ENCODE assay signal across 19 cellular contexts in genomic region chr7:135481600-135481979, GRCh38. TPM values are rescaled to one million over a fixed set of nuclear protein-coding genes. Genes with fewer than 3 reads are reported as not detected.
A peak's percentile ranks its signal among the peaks of the same experiment; 100 is the strongest.
DNase-seq lines count a peak whose midpoint lies in the region; ATAC-seq and TF ChIP-seq lines count a peak whose summit lies in the region.
"Had no signal": no experiment of that assay in that cellular context is flagged by ENCODE, and none has a peak within 500 bp of the region (broad histone marks: within the 10 kb centered on the region; RNA-seq: fewer than 3 reads in every experiment).

No MANE protein-coding gene starts in this region.

- peaks cover 26 to 33% of the 10 kb centered on the region in 2 donors for H3K4me1 Mint-ChIP-seq in natural killer cell
- peaks cover 31 to 32% of the 10 kb centered on the region in 2 donors for H3K4me1 Mint-ChIP-seq in natural killer cell treated with Interleukin-12 subunit alpha and Interleukin-12 subunit beta and Interleukin-15 and Interleukin-18, amount 100 ng/mL, for 72 hours (ENCODE audit: low read depth in 2 of 2)
- H3K4me1 Mint-ChIP-seq in central memory CD8-positive, alpha-beta T cell = peaks cover 55% of the 10 kb centered on the region

- H3K27me3 ChIP-seq in SK-N-SH (ENCODE audit: insufficient read depth) = no peaks in the 10 kb centered on the region
- H3K27me3 ChIP-seq: BLaER1 had no signal

- no peaks in the 10 kb centered on the region for H3F3A ChIP-seq in SK-N-SH (replicated peaks; ENCODE audit: insufficient read depth)

- POLR2A ChIA-PET in SK-N-SH (lab: Yijun Ruan, JAX) = no interaction called here

- intact Hi-C loops in natural killer cell (cut with micrococcal nuclease) = no loop called here

- no peaks in the 10 kb centered on the region for H3K9me3 ChIP-seq in SK-N-SH
- H3K9me3 ChIP-seq: A549, HAP-1 had no signal

- H3K9me2 ChIP-seq in SK-N-SH = no peaks in the 10 kb centered on the region

- no peak for TF ChIP-seq RAD21 in SK-N-SH (IDR thresholded peaks at IDR 0.05; ENCODE audit: low read length)

- no peak for DNase-seq in natural killer cell
- DNase-seq in natural killer cell treated with Interleukin-12 subunit alpha and Interleukin-12 subunit beta and Interleukin-15 and Interleukin-18, amount 100 ng/mL, for 72 hours (ENCODE audit: low spot score) = no peak
- DNase-seq in SK-N-SH = no peak
- no peak for DNase-seq in central memory CD8-positive, alpha-beta T cell (ENCODE audit: low spot score in 2 of 2)
- no peak for DNase-seq in NCI-H1105 (lab: John Stamatoyannopoulos, UW)
- no peak for DNase-seq in erythroblast (lab: John Stamatoyannopoulos, UW)
- DNase-seq: Calu3; CD8-positive, alpha-beta T cell; DMS79 treated with DMSO at 0.1 percent for 48 hours; EL; GM23248 had no signal

- H3K9ac ChIP-seq in SK-N-SH = no peak overlapping the region
- H3K9ac ChIP-seq: BLaER1, GM23248 had no signal

- no peak for TF ChIP-seq EP300 in SK-N-SH (IDR thresholded peaks at IDR 0.05; ENCODE audit: borderline replicate concordance in 1 of 2, low read depth in 1 of 2, low read length in 1 of 2)

- no peaks in the 10 kb centered on the region for H3K9me3 Mint-ChIP-seq in natural killer cell
- no peaks in the 10 kb centered on the region for H3K9me3 Mint-ChIP-seq in natural killer cell treated with Interleukin-12 subunit alpha and Interleukin-12 subunit beta and Interleukin-15 and Interleukin-18, amount 100 ng/mL, for 72 hours
- H3K9me3 Mint-ChIP-seq in central memory CD8-positive, alpha-beta T cell = no peaks in the 10 kb centered on the region
- H3K9me3 Mint-ChIP-seq: CD14-positive monocyte; CD8-positive, alpha-beta T cell had no signal

- no peaks in the 10 kb centered on the region for H3K36me3 Mint-ChIP-seq in natural killer cell
- no peaks in the 10 kb centered on the region for H3K36me3 Mint-ChIP-seq in natural killer cell treated with Interleukin-12 subunit alpha and Interleukin-12 subunit beta and Interleukin-15 and Interleukin-18, amount 100 ng/mL, for 72 hours
- H3K36me3 Mint-ChIP-seq in central memory CD8-positive, alpha-beta T cell (ENCODE audit: insufficient read depth) = peaks cover 24% of the 10 kb centered on the region

- H3K4me1 ChIP-seq in SK-N-SH (ENCODE audit: control insufficient read depth in 1 of 2, insufficient read depth in 2 of 2, low read depth in 1 of 2, low read length in 1 of 2) = peaks cover 0 to 10% of the 10 kb centered on the region in 2 experiments; a peak in 1 of 4 replicates

- no peak overlapping the region for H2AFZ ChIP-seq in SK-N-SH (ENCODE audit: low read depth)
- H2AFZ ChIP-seq: GM23248 had no signal

- no peaks in the 10 kb centered on the region for H3K27me3 Mint-ChIP-seq in natural killer cell (ENCODE audit: low read depth in 2 of 2)
- no peaks in the 10 kb centered on the region for H3K27me3 Mint-ChIP-seq in natural killer cell treated with Interleukin-12 subunit alpha and Interleukin-12 subunit beta and Interleukin-15 and Interleukin-18, amount 100 ng/mL, for 72 hours
- H3K27me3 Mint-ChIP-seq in central memory CD8-positive, alpha-beta T cell = no peaks in the 10 kb centered on the region

- H3K36me3 ChIP-seq in SK-N-SH (replicated peaks in 1 of 2; ENCODE audit: control insufficient read depth in 1 of 2, insufficient read depth in 2 of 2, low read length in 1 of 2) = peaks cover 0 to 17% of the 10 kb centered on the region in 2 experiments
- H3K36me3 ChIP-seq: HAP-1 had no signal

- peaks cover 92% of the 10 kb centered on the region for H3K79me2 ChIP-seq in SK-N-SH (ENCODE audit: insufficient read depth)

- TF ChIP-seq CTCF in natural killer cell (IDR thresholded peaks at IDR 0.05) (no peak), SK-N-SH (IDR thresholded peaks at IDR 0.05) (no peak)

- no peak for TF ChIP-seq POLR2A in erythroblast (IDR thresholded peaks at IDR 0.05; ENCODE audit: low read length)

- no peak overlapping the region for H3K4me3 ChIP-seq in SK-N-SH (ENCODE audit: low read depth in 2 of 2, low read length in 1 of 2)
- H3K4me3 ChIP-seq: A549, BLaER1, GM12878, GM23248, HAP-1 had no signal

- H3K27ac ChIP-seq in SK-N-SH (ENCODE audit: low read depth in 2 of 2, low read length in 1 of 2) = peak overlapping the region in 1 of 2 experiments; percentile 19; a peak in 2 of 4 replicates
- H3K27ac ChIP-seq: 22Rv1, A549, BLaER1, GM23248 had no signal

- H4K20me1 ChIP-seq in SK-N-SH (ENCODE audit: insufficient read depth) = peaks cover 22% of the 10 kb centered on the region

- CTCF ChIA-PET in SK-N-SH (lab: Yijun Ruan, JAX) = interaction anchor here (1.7 kb wide), 1 partner anchor 9 kb away, joined by 3 read pairs; no protein-coding TSS in a partner anchor

- H3K4me2 ChIP-seq in SK-N-SH = 0 out of 2 replicates have a peak overlapping the region, but pooled peaks have one; percentile 9
- H3K4me2 ChIP-seq: A549, BLaER1 had no signal

- ATAC-seq in natural killer cell (no peak), GM21717 (IDR thresholded peaks at IDR 0.05; ENCODE audit: unreplicated experiment) (no peak)
- ATAC-seq in natural killer cell treated with Interleukin-12 subunit alpha and Interleukin-12 subunit beta and Interleukin-15 and Interleukin-18, amount 100 ng/mL, for 72 hours = no peak
- ATAC-seq in central memory CD8-positive, alpha-beta T cell (replicated peaks; ENCODE audit: extremely low read depth, poor library complexity, severe bottlenecking) = no peak
- ATAC-seq: A549; CD8-positive, alpha-beta T cell; GM12878; HepG2 had no signal

- peak overlapping the region; percentile 32 to 56 for H3K27ac Mint-ChIP-seq in natural killer cell
- H3K27ac Mint-ChIP-seq in natural killer cell treated with Interleukin-12 subunit alpha and Interleukin-12 subunit beta and Interleukin-15 and Interleukin-18, amount 100 ng/mL, for 72 hours = no peak overlapping the region
- peak overlapping the region; percentile 78 for H3K27ac Mint-ChIP-seq in central memory CD8-positive, alpha-beta T cell (ENCODE audit: low read depth)
- H3K27ac Mint-ChIP-seq: CD8-positive, alpha-beta T cell had no signal

- no peak overlapping the region for H3K4me3 Mint-ChIP-seq in natural killer cell
- no peak overlapping the region for H3K4me3 Mint-ChIP-seq in natural killer cell treated with Interleukin-12 subunit alpha and Interleukin-12 subunit beta and Interleukin-15 and Interleukin-18, amount 100 ng/mL, for 72 hours
- no peak overlapping the region for H3K4me3 Mint-ChIP-seq in central memory CD8-positive, alpha-beta T cell
- H3K4me3 Mint-ChIP-seq: CD14-positive monocyte; CD8-positive, alpha-beta T cell had no signal

TF ChIP-seq in SK-N-SH, 30 proteins besides CTCF, POLR2A, EP300 and RAD21:
- no peak for TF ChIP-seq JUND (IDR thresholded peaks at IDR 0.05)
- TF ChIP-seq, protein P1, sequence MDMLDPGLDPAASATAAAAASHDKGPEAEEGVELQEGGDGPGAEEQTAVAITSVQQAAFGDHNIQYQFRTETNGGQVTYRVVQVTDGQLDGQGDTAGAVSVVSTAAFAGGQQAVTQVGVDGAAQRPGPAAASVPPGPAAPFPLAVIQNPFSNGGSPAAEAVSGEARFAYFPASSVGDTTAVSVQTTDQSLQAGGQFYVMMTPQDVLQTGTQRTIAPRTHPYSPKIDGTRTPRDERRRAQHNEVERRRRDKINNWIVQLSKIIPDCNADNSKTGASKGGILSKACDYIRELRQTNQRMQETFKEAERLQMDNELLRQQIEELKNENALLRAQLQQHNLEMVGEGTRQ (IDR thresholded peaks at IDR 0.05; ENCODE audit: borderline replicate concordance, low read depth, low read length) = no peak
- TF ChIP-seq, protein P2, sequence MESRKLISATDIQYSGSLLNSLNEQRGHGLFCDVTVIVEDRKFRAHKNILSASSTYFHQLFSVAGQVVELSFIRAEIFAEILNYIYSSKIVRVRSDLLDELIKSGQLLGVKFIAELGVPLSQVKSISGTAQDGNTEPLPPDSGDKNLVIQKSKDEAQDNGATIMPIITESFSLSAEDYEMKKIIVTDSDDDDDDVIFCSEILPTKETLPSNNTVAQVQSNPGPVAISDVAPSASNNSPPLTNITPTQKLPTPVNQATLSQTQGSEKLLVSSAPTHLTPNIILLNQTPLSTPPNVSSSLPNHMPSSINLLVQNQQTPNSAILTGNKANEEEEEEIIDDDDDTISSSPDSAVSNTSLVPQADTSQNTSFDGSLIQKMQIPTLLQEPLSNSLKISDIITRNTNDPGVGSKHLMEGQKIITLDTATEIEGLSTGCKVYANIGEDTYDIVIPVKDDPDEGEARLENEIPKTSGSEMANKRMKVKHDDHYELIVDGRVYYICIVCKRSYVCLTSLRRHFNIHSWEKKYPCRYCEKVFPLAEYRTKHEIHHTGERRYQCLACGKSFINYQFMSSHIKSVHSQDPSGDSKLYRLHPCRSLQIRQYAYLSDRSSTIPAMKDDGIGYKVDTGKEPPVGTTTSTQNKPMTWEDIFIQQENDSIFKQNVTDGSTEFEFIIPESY (IDR thresholded peaks at IDR 0.05; ENCODE audit: borderline replicate concordance, low read depth) = no peak
- no peak for TF ChIP-seq RXRA (IDR thresholded peaks at IDR 0.05; ENCODE audit: borderline replicate concordance, low read depth)
- TF ChIP-seq FOXM1 (IDR thresholded peaks at IDR 0.05; ENCODE audit: low read depth) = no peak
- no peak for TF ChIP-seq TAF1 (IDR thresholded peaks at IDR 0.05; ENCODE audit: borderline replicate concordance, low read depth, low read length)
- no peak for TF ChIP-seq ELF1 (IDR thresholded peaks at IDR 0.05)
- TF ChIP-seq SIN3A (IDR thresholded peaks at IDR 0.05; ENCODE audit: borderline replicate concordance, low read depth, low read length) = no peak
- TF ChIP-seq TEAD4 (IDR thresholded peaks at IDR 0.05; ENCODE audit: borderline replicate concordance, insufficient read depth) = no peak
- no peak for TF ChIP-seq NRF1 (IDR thresholded peaks at IDR 0.05; ENCODE audit: low read depth, low read length)

RNA-seq across cellular contexts. Expression of gene CNOT4, which starts 28.3 kb away (rescaled TPM):
- total RNA-seq in natural killer cell = 10 to 100 TPM; 40.6 to 47.1 (median 40.7) TPM
- 10 to 100 TPM; 25.6 to 32.9 TPM for total RNA-seq in natural killer cell treated with Interleukin-12 subunit alpha and Interleukin-12 subunit beta and Interleukin-15 and Interleukin-18, amount 100 ng/mL, for 72 hours
- 8.0 and 9.3 TPM in 2 replicates for polyA plus RNA-seq in SK-N-SH (2012; rRNA removed)
- 7.4 and 7.5 TPM in 2 replicates for polyA plus RNA-seq in SK-N-SH (2012; cell fraction: cytosol; rRNA removed)
- 5.9 and 13.7 TPM in 2 replicates for polyA plus RNA-seq in SK-N-SH (2012; cell fraction: nucleus; rRNA removed)

Comparison
In these comparisons a context has a peak if more than half of its experiments do, and no peak if none do; other contexts are left out.
1. H3K27ac Mint-ChIP-seq: peak in natural killer cell (2 of 2) and central memory CD8-positive, alpha-beta T cell (single experiment); none in natural killer cell treated with Interleukin-12 subunit alpha and Interleukin-12 subunit beta and Interleukin-15 and Interleukin-18, amount 100 ng/mL, for 72 hours (0 of 2).